In the genomic region with DNA sequence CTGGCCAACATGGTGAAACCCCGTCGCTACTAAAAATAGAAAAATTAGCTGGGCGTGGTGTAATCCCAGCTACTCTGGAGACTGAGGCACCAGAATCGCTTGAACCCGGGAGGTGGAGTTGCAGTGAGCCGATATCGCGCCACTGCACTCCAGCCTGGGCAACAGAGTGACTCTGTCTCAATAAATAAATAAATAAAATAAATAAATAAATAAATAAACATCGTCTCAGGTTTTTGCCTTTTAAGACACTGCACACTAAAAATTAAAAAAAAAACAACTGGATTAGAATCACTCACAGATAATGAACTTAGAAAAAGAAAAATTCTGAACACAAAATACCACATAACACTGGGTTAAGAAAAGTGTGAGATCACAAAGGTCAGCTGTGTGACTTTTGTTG, we compare ENCODE assay signal across 12 cellular contexts. TPM values are rescaled to one million over a fixed set of nuclear protein-coding genes. Genes with fewer than 3 reads are reported as not detected.
DNase-seq lines count a peak whose midpoint lies in the region; ATAC-seq and TF ChIP-seq lines count a peak whose summit lies in the region.
"Had no signal": no experiment of that assay in that cellular context is flagged by ENCODE, and none has a peak within 500 bp of the region (broad histone marks: within the 10 kb centered on the region; RNA-seq: fewer than 3 reads in every experiment).

No MANE protein-coding gene starts in this region.

- DNase-seq in Calu3 (no peak), neural crest cell (ENCODE audit: low read depth, low spot score) (no peak), posterior cingulate gyrus (no peak), kidney glomerular epithelial cell (lab: John Stamatoyannopoulos, UW) (no peak), NCI-H2196 treated with DMSO at 0.1 percent for 48 hours (lab: John Stamatoyannopoulos, UW; ENCODE audit: unreplicated experiment) (no peak)
- DNase-seq in activated naive CD8-positive, alpha-beta T cell treated with anti-CD3 and anti-CD28 coated beads, Interleukin-2, amount 50 U/mL, for 24 hours: no peak
- DNase-seq: activated CD4-positive, alpha-beta T cell treated with anti-CD3 and anti-CD28 coated beads for 4 hours; aorta; effector memory CD4-positive, alpha-beta T cell; NCI-H1048; NCI-H510A treated with DMSO at 0.1 percent for 48 hours had no signal

- no peak overlapping the region for H3K4me3 ChIP-seq in KMS-11 (IDR thresholded peaks at IDR 0.05; ENCODE audit: insufficient read depth, low read depth, low read length)

- CTCF ChIA-PET in Calu3 (lab: Charles Lee): interaction anchor here (0.7 kb wide), 2 partner anchors 33 to 835 kb away, joined by 3 to 4 read pairs; no protein-coding TSS in a partner anchor

- H3K4me2 ChIP-seq in KMS-11: peak overlapping the region; percentile 65; the same call in 1 of the 2 replicates

- H3K9me3 Mint-ChIP-seq in Calu3 (ENCODE audit: low read depth, unreplicated experiment) (no peaks in the 10 kb centered on the region), neural crest cell (no peaks in the 10 kb centered on the region)
- H3K9me3 Mint-ChIP-seq in activated naive CD8-positive, alpha-beta T cell treated with anti-CD3 and anti-CD28 coated beads, Interleukin-2, amount 50 U/mL, for 24 hours: no peaks in the 10 kb centered on the region

- intact Hi-C loops in Calu3 (cut with micrococcal nuclease; ENCODE audit: unreplicated experiment): loop anchor here (5.0 kb wide), 1 partner anchor 102 kb away; a partner anchor contains a TSS
- intact Hi-C loops in posterior cingulate gyrus (cut with DNase I): no loop called here

- no TSS peak for BruUV-seq in Calu3 (replicated peaks; lab: Mats Ljungman, UMichigan)

- no peak overlapping the region for H3K9ac ChIP-seq in KMS-11

- H3K27me3 ChIP-seq in KMS-11 (ENCODE audit: insufficient read depth, low read depth): no peaks in the 10 kb centered on the region

- H2AFZ ChIP-seq in KMS-11 (ENCODE audit: low read depth): no peak overlapping the region

- ATAC-seq in activated naive CD8-positive, alpha-beta T cell treated with anti-CD3 and anti-CD28 coated beads, Interleukin-2, amount 50 U/mL, for 24 hours: no peak

- H3K4me3 Mint-ChIP-seq in Calu3 (ENCODE audit: low read depth, unreplicated experiment): peak overlapping the region; percentile 80
- H3K4me3 Mint-ChIP-seq in activated naive CD8-positive, alpha-beta T cell treated with anti-CD3 and anti-CD28 coated beads, Interleukin-2, amount 50 U/mL, for 24 hours: peak overlapping the region; percentile 97
- H3K4me3 Mint-ChIP-seq in neural crest cell: peak overlapping the region; percentile 97

- H3K36me3 Mint-ChIP-seq in Calu3 (ENCODE audit: insufficient read depth, unreplicated experiment) (peaks cover 31% of the 10 kb centered on the region), neural crest cell (ENCODE audit: low read depth) (peaks cover 3% of the 10 kb centered on the region)
- peaks cover 49% of the 10 kb centered on the region for H3K36me3 Mint-ChIP-seq in activated naive CD8-positive, alpha-beta T cell treated with anti-CD3 and anti-CD28 coated beads, Interleukin-2, amount 50 U/mL, for 24 hours (ENCODE audit: low read depth)

- no peaks in the 10 kb centered on the region for H3K36me3 ChIP-seq in KMS-11 (ENCODE audit: insufficient read depth)

- H3K27ac ChIP-seq in KMS-11: no peak overlapping the region

- H3K4me1 Mint-ChIP-seq in Calu3 (ENCODE audit: low read depth, unreplicated experiment) (peaks cover 15% of the 10 kb centered on the region), neural crest cell (peaks cover 32% of the 10 kb centered on the region)
- peaks cover 43% of the 10 kb centered on the region for H3K4me1 Mint-ChIP-seq in activated naive CD8-positive, alpha-beta T cell treated with anti-CD3 and anti-CD28 coated beads, Interleukin-2, amount 50 U/mL, for 24 hours

- H3K4me1 ChIP-seq in KMS-11 (ENCODE audit: low read depth, poor library complexity, severe bottlenecking): peaks cover 15% of the 10 kb centered on the region

- no peaks in the 10 kb centered on the region for H4K20me1 ChIP-seq in KMS-11 (ENCODE audit: insufficient read depth)

- H3K27me3 Mint-ChIP-seq in Calu3 (ENCODE audit: unreplicated experiment) (no peaks in the 10 kb centered on the region), neural crest cell (ENCODE audit: low read depth) (peaks cover 3% of the 10 kb centered on the region)
- H3K27me3 Mint-ChIP-seq in activated naive CD8-positive, alpha-beta T cell treated with anti-CD3 and anti-CD28 coated beads, Interleukin-2, amount 50 U/mL, for 24 hours: peaks cover 2% of the 10 kb centered on the region

- H3K27ac Mint-ChIP-seq in Calu3 (ENCODE audit: unreplicated experiment) (no peak overlapping the region), neural crest cell (ENCODE audit: unreplicated experiment) (no peak overlapping the region)
- H3K27ac Mint-ChIP-seq in activated naive CD8-positive, alpha-beta T cell treated with anti-CD3 and anti-CD28 coated beads, Interleukin-2, amount 50 U/mL, for 24 hours: no peak overlapping the region

- H3K79me2 ChIP-seq in KMS-11 (ENCODE audit: insufficient read depth, low read depth): peaks cover 39% of the 10 kb centered on the region

- TF ChIP-seq CTCF in Calu3 (IDR thresholded peaks at IDR 0.05; ENCODE audit: unreplicated experiment): no peak
- TF ChIP-seq CTCF in KMS-11 (conservative IDR thresholded peaks at IDR 0.05; ENCODE audit: low read depth, low read length): no peak
- TF ChIP-seq CTCF in neural crest cell (conservative IDR thresholded peaks at IDR 0.05): no peak

RNA-seq across cellular contexts. Expression of a gene that starts 2.4 kb away (rescaled TPM):
- total RNA-seq in Calu3 (2022) (34.8 and 36.5 TPM in 2 replicates), neural crest cell (16.6 and 17.2 TPM in 2 replicates)

RNA-seq across cellular contexts. Expression of a gene that starts 12.0 kb away (rescaled TPM):
- 587 and 599 TPM in 2 replicates for total RNA-seq in Calu3 (2022)
- total RNA-seq in neural crest cell: 1,315 and 1,351 TPM in 2 replicates

RNA-seq across cellular contexts. Expression of a gene that starts 49.9 kb away (rescaled TPM):
- total RNA-seq in Calu3 (2022) (5.4 and 6.4 TPM in 2 replicates), neural crest cell (25.1 and 27.4 TPM in 2 replicates)
